In the genomic region with DNA sequence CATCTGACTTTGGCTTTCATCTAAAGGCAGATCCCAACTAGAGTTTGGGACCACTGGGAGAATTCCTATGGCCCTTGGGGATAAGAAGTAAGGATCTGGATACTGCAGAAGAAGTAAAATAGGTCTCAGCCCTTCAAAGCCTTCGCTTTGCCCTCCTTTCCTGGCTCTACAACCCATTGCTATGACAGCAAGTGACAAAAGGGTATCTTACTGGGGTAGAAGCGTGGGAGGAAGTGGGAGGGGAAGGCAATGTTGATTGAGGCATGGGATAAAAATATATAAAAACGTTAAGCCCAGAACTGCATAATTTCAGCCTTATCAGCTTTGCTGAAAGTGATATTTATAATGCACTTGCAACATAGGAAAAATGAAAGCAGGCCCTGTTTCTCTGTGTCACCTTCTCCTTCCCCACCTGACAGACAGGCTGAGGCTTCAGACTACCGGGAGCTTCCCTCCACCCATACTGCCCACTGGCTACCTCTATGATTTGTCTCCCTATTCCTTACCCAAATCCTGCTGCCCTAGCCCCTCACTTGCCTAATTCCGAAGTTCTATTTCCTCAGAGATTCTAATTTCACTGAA, we compare ENCODE assay signal across 13 cellular contexts. TPM values are rescaled to one million over a fixed set of nuclear protein-coding genes. Genes with fewer than 3 reads are reported as not detected.
DNase-seq lines count a peak whose midpoint lies in the region; ATAC-seq and TF ChIP-seq lines count a peak whose summit lies in the region.
"Had no signal": no experiment of that assay in that cellular context is flagged by ENCODE, and none has a peak within 500 bp of the region (broad histone marks: within the 10 kb centered on the region; RNA-seq: fewer than 3 reads in every experiment).

No MANE protein-coding gene starts in this region.

- no peaks in the 10 kb centered on the region for H3K9me2 ChIP-seq in Loucy (replicated peaks; ENCODE audit: low read depth, low read length)

- peak overlapping the region; percentile 27 for H3K4me3 ChIP-seq in CD8-positive, alpha-beta memory T cell (ENCODE audit: low read length)
- H3K4me3 ChIP-seq in Loucy (ENCODE audit: low read length, poor library complexity, severe bottlenecking), result no peak overlapping the region
- H3K4me3 ChIP-seq in neural progenitor cell, result no peak overlapping the region

- H3K27me3 ChIP-seq in CD8-positive, alpha-beta memory T cell (ENCODE audit: insufficient read depth, low read length, poor library complexity, severe bottlenecking), result no peaks in the 10 kb centered on the region
- no peaks in the 10 kb centered on the region for H3K27me3 ChIP-seq in Loucy (ENCODE audit: insufficient read depth, low read length, poor library complexity, severe bottlenecking)
- no peaks in the 10 kb centered on the region for H3K27me3 ChIP-seq in neural progenitor cell

- POLR2A ChIA-PET in CD8-positive, alpha-beta memory T cell (lab: Charles Lee), result interaction anchor here (0.6 to 2.2 kb wide), 3 partner anchors 11 to 81 kb away, joined by 3 to 10 read pairs (median 7); partner anchors contain the start of gene SOS1
- POLR2A ChIA-PET in activated CD4-positive, alpha-beta memory T cell treated with anti-CD3 and anti-CD28 coated beads, Interleukin-2, amount 10 ng/mL, durations not matched to agents 7 days and 5 days (lab: Charles Lee), result interaction anchor here (1.0 to 16.3 kb wide), 7 partner anchors 12 to 93 kb away, joined by 3 to 770 read pairs (median 5); partner anchors contain the start of gene SOS1

- H3K9me3 ChIP-seq in CD8-positive, alpha-beta memory T cell (ENCODE audit: low read length), result no peaks in the 10 kb centered on the region
- H3K9me3 ChIP-seq in Loucy (ENCODE audit: insufficient read depth, low read depth, low read length) (no peaks in the 10 kb centered on the region), neural progenitor cell (ENCODE audit: low read depth) (no peaks in the 10 kb centered on the region)

- CTCF ChIA-PET in CD8-positive, alpha-beta memory T cell (lab: Charles Lee), result interaction anchor here (1.3 to 1.7 kb wide), 2 partner anchors 9 to 15 kb away, joined by 3 to 5 read pairs; partner anchors contain the start of gene SOS1
- CTCF ChIA-PET in activated CD4-positive, alpha-beta memory T cell treated with anti-CD3 and anti-CD28 coated beads, Interleukin-2, amount 10 ng/mL, durations not matched to agents 7 days and 5 days (lab: Charles Lee), result interaction anchor here (1.3 to 2.6 kb wide), 2 partner anchors 11 to 92 kb away, joined by 4 to 14 read pairs; no protein-coding TSS in a partner anchor

- H3K36me3 Mint-ChIP-seq in CD8-positive, alpha-beta memory T cell, result no peaks in the 10 kb centered on the region
- peaks cover 4% of the 10 kb centered on the region for H3K36me3 Mint-ChIP-seq in activated CD4-positive, alpha-beta memory T cell treated with anti-CD3 and anti-CD28 coated beads, Interleukin-2, amount 10 ng/mL, durations not matched to agents 7 days and 5 days (ENCODE audit: low read depth)
- no peaks in the 10 kb centered on the region for H3K36me3 Mint-ChIP-seq in neural progenitor cell

- peak in 1 of 5 donors; percentile 26 for DNase-seq in CD8-positive, alpha-beta memory T cell
- DNase-seq in activated CD4-positive, alpha-beta memory T cell treated with anti-CD3 and anti-CD28 coated beads, Interleukin-2, amount 10 ng/mL, durations not matched to agents 7 days and 5 days, result no peak
- DNase-seq in neural progenitor cell (ENCODE audit: low spot score), result no peak
- no peak for DNase-seq in activated gamma-delta T cell treated with Interleukin-2 at 50 U/mL for 16 hours
- no peak for DNase-seq in anterior cingulate cortex (lab: John Stamatoyannopoulos, UW)
- DNase-seq: effector CD4-positive, alpha-beta T cell; EL; HCEC 1CT; KG1; NCI-H1436 treated with DMSO at 0.1 percent for 48 hours had no signal

- peaks cover 0 to 2% of the 10 kb centered on the region in 2 donors for H3K27me3 Mint-ChIP-seq in CD8-positive, alpha-beta memory T cell
- peaks cover 2% of the 10 kb centered on the region for H3K27me3 Mint-ChIP-seq in activated CD4-positive, alpha-beta memory T cell treated with anti-CD3 and anti-CD28 coated beads, Interleukin-2, amount 10 ng/mL, durations not matched to agents 7 days and 5 days
- H3K27me3 Mint-ChIP-seq in neural progenitor cell (ENCODE audit: insufficient read depth, low read depth), result peaks cover 2% of the 10 kb centered on the region

- no peaks in the 10 kb centered on the region for H3K9me3 Mint-ChIP-seq in CD8-positive, alpha-beta memory T cell
- no peaks in the 10 kb centered on the region for H3K9me3 Mint-ChIP-seq in activated CD4-positive, alpha-beta memory T cell treated with anti-CD3 and anti-CD28 coated beads, Interleukin-2, amount 10 ng/mL, durations not matched to agents 7 days and 5 days
- peaks cover 2% of the 10 kb centered on the region for H3K9me3 Mint-ChIP-seq in neural progenitor cell

- H4K20me1 ChIP-seq in Loucy (ENCODE audit: insufficient read depth, low read length, poor library complexity, severe bottlenecking) (no peaks in the 10 kb centered on the region), neural progenitor cell (ENCODE audit: low read depth) (no peaks in the 10 kb centered on the region)

- no peak for TF ChIP-seq CTCF in Loucy (conservative IDR thresholded peaks at IDR 0.05; ENCODE audit: low read length)
- no peak for TF ChIP-seq CTCF in neural progenitor cell (IDR thresholded peaks at IDR 0.05)

- H3K27ac ChIP-seq in CD8-positive, alpha-beta memory T cell (ENCODE audit: low read depth, low read length), result no peak overlapping the region
- no peak overlapping the region for H3K27ac ChIP-seq in neural progenitor cell
- H3K27ac ChIP-seq: C4-2B had no signal

- H3K79me2 ChIP-seq in Loucy (ENCODE audit: insufficient read depth, low read length) (no peaks in the 10 kb centered on the region), neural progenitor cell (ENCODE audit: low read depth) (no peaks in the 10 kb centered on the region)

- no peaks in the 10 kb centered on the region for H3K36me3 ChIP-seq in CD8-positive, alpha-beta memory T cell (ENCODE audit: insufficient read depth, low read length)
- H3K36me3 ChIP-seq in Loucy (ENCODE audit: insufficient read depth, low read length), result no peaks in the 10 kb centered on the region
- H3K36me3 ChIP-seq in neural progenitor cell, result no peaks in the 10 kb centered on the region

- H3K4me2 ChIP-seq in Loucy (ENCODE audit: low read depth, low read length, poor library complexity, severe bottlenecking) (peak overlapping the region; percentile 33), neural progenitor cell (no peak overlapping the region)

- H3K4me1 Mint-ChIP-seq in CD8-positive, alpha-beta memory T cell, result peaks cover 22 to 54% (median 48%) of the 10 kb centered on the region in 3 donors
- H3K4me1 Mint-ChIP-seq in activated CD4-positive, alpha-beta memory T cell treated with anti-CD3 and anti-CD28 coated beads, Interleukin-2, amount 10 ng/mL, durations not matched to agents 7 days and 5 days, result peaks cover 76% of the 10 kb centered on the region
- peaks cover 2% of the 10 kb centered on the region for H3K4me1 Mint-ChIP-seq in neural progenitor cell

- peak overlapping the region in 7 of 8 donors; percentile 35 to 92 (median 79) for H3K27ac Mint-ChIP-seq in CD8-positive, alpha-beta memory T cell
- H3K27ac Mint-ChIP-seq in activated CD4-positive, alpha-beta memory T cell treated with anti-CD3 and anti-CD28 coated beads, Interleukin-2, amount 10 ng/mL, durations not matched to agents 7 days and 5 days, result peak overlapping the region; percentile 89
- peak overlapping the region; percentile 46 for H3K27ac Mint-ChIP-seq in neural progenitor cell

- ATAC-seq in HG02571 (IDR thresholded peaks at IDR 0.05; ENCODE audit: unreplicated experiment), result no peak

- peaks cover 25% of the 10 kb centered on the region for H3K4me1 ChIP-seq in CD8-positive, alpha-beta memory T cell (ENCODE audit: insufficient read depth, low read length)
- H3K4me1 ChIP-seq in Loucy (ENCODE audit: insufficient read depth, low read length, poor library complexity, severe bottlenecking) (peaks cover 19% of the 10 kb centered on the region), neural progenitor cell (no peaks in the 10 kb centered on the region)

- H2AFZ ChIP-seq in Loucy (ENCODE audit: low read length) (peak overlapping the region; percentile 74), neural progenitor cell (replicated peaks) (no peak overlapping the region)

- H3K4me3 Mint-ChIP-seq in CD8-positive, alpha-beta memory T cell, result peak overlapping the region in 6 of 7 donors; percentile 58 to 73 (median 66)
- H3K4me3 Mint-ChIP-seq in activated CD4-positive, alpha-beta memory T cell treated with anti-CD3 and anti-CD28 coated beads, Interleukin-2, amount 10 ng/mL, durations not matched to agents 7 days and 5 days, result peak overlapping the region; percentile 38
- no peak overlapping the region for H3K4me3 Mint-ChIP-seq in neural progenitor cell

- H3K9ac ChIP-seq in Loucy (ENCODE audit: low read depth, low read length, poor library complexity, severe bottlenecking), result no peak overlapping the region
- H3K9ac ChIP-seq in neural progenitor cell, result no peak overlapping the region

- H3F3A ChIP-seq in Loucy (ENCODE audit: low read depth), result peaks cover 3% of the 10 kb centered on the region; the same call in 1 of the 2 replicates
- no peaks in the 10 kb centered on the region for H3F3A ChIP-seq in neural progenitor cell (ENCODE audit: low read depth)

RNA-seq across cellular contexts. Expression of gene SOS1, which starts 14.9 kb away (rescaled TPM):
- total RNA-seq in CD8-positive, alpha-beta memory T cell, result 10 to 100 TPM; 72.6 to 75.9 TPM
- polyA plus RNA-seq in CD8-positive, alpha-beta memory T cell, result 14.5 TPM
- 100 to 1,000 TPM; 229 to 254 TPM for total RNA-seq in activated CD4-positive, alpha-beta memory T cell treated with anti-CD3 and anti-CD28 coated beads, Interleukin-2, amount 10 ng/mL, durations not matched to agents 7 days and 5 days
- total RNA-seq in neural progenitor cell (ENCODE audit: low replicate concordance), result 26.6 and 28.5 TPM in 2 replicates
